8 cellular contexts compared by ENCODE assay signal in genomic region chr21:42002421-42002958, GRCh38. TPM values are rescaled to one million over a fixed set of nuclear protein-coding genes. Genes with fewer than 3 reads are reported as not detected.
A peak's percentile ranks its signal among the peaks of the same experiment; 100 is the strongest.
DNase-seq lines count a peak whose midpoint lies in the region; ATAC-seq and TF ChIP-seq lines count a peak whose summit lies in the region.

No MANE protein-coding gene starts in this region.

- TF ChIP-seq CTCF in smooth muscle cell (IDR thresholded peaks at IDR 0.05; ENCODE audit: borderline replicate concordance, insufficient read depth, poor library complexity, severe bottlenecking) (no peak), coronary artery (IDR thresholded peaks at IDR 0.05) (no peak)

- peaks cover 5% of the 10 kb centered on the region for H3F3A ChIP-seq in smooth muscle cell (ENCODE audit: low read depth)

- H3K4me1 Mint-ChIP-seq in activated naive CD8-positive, alpha-beta T cell treated with anti-CD3 and anti-CD28 coated beads for 36 hours = peaks cover 45% of the 10 kb centered on the region

- peak overlapping the region; percentile 50 for H3K4me2 ChIP-seq in smooth muscle cell

- H3K9me3 ChIP-seq in smooth muscle cell (replicated peaks; ENCODE audit: low read depth) = no peaks in the 10 kb centered on the region

- H4K20me1 ChIP-seq in smooth muscle cell (ENCODE audit: low read depth) = no peaks in the 10 kb centered on the region

- H3K79me2 ChIP-seq in smooth muscle cell (ENCODE audit: low read depth) = peaks cover 44% of the 10 kb centered on the region

- DNase-seq in CD1c-positive myeloid dendritic cell (ENCODE audit: extremely low spot score) = peak; percentile 31
- peak; percentile 98 for DNase-seq in RKO (ENCODE audit: low spot score)
- peak; percentile 75 for DNase-seq in activated naive CD8-positive, alpha-beta T cell treated with anti-CD3 and anti-CD28 coated beads for 36 hours
- no peak for DNase-seq in smooth muscle cell (lab: John Stamatoyannopoulos, UW; ENCODE audit: unreplicated experiment)
- no peak for DNase-seq in GOT3 (lab: John Stamatoyannopoulos, UW)
- no peak for DNase-seq in coronary artery (ENCODE audit: low spot score)
- no peak for DNase-seq in sciatic nerve (ENCODE audit: low spot score)

- H3K4me1 ChIP-seq in smooth muscle cell (ENCODE audit: low read depth) = no peaks in the 10 kb centered on the region

- H3K4me3 Mint-ChIP-seq in activated naive CD8-positive, alpha-beta T cell treated with anti-CD3 and anti-CD28 coated beads for 36 hours = peak overlapping the region; percentile 44

- H3K27ac ChIP-seq in smooth muscle cell (ENCODE audit: low read depth) = peak overlapping the region; percentile 97
- H3K27ac ChIP-seq in coronary artery = no peak overlapping the region

- intact Hi-C loops in sciatic nerve (cut with DNase I) = no loop called here

- H3K9me3 Mint-ChIP-seq in activated naive CD8-positive, alpha-beta T cell treated with anti-CD3 and anti-CD28 coated beads for 36 hours = no peaks in the 10 kb centered on the region

- peak overlapping the region; percentile 73 for H3K9ac ChIP-seq in smooth muscle cell (ENCODE audit: low read depth)

- peaks cover 64% of the 10 kb centered on the region for H3K36me3 Mint-ChIP-seq in activated naive CD8-positive, alpha-beta T cell treated with anti-CD3 and anti-CD28 coated beads for 36 hours

- no peaks in the 10 kb centered on the region for H3K27me3 Mint-ChIP-seq in activated naive CD8-positive, alpha-beta T cell treated with anti-CD3 and anti-CD28 coated beads for 36 hours

- H3K27me3 ChIP-seq in smooth muscle cell (ENCODE audit: low read depth) = no peaks in the 10 kb centered on the region

- peak overlapping the region; percentile 90 for H3K27ac Mint-ChIP-seq in activated naive CD8-positive, alpha-beta T cell treated with anti-CD3 and anti-CD28 coated beads for 36 hours

- H3K4me3 ChIP-seq in smooth muscle cell (no peak overlapping the region), coronary artery (no peak overlapping the region)

- no peaks in the 10 kb centered on the region for H3K36me3 ChIP-seq in smooth muscle cell (ENCODE audit: low read depth)

- peak; percentile 81 for ATAC-seq in GM21529 (IDR thresholded peaks at IDR 0.05; ENCODE audit: unreplicated experiment)
- ATAC-seq in sciatic nerve = no peak

- no peak overlapping the region for H2AFZ ChIP-seq in smooth muscle cell (ENCODE audit: low read depth)

- 31% methylated on average over 14 of the region's 14 CpGs for WGBS in smooth muscle cell (ENCODE audit: low lambda C conversion rate)

RNA-seq across cellular contexts. Expression of gene ZBTB21, which starts 7.7 kb away (rescaled TPM):
- total RNA-seq in activated naive CD8-positive, alpha-beta T cell treated with anti-CD3 and anti-CD28 coated beads for 36 hours = 10 to 100 TPM; 29.6 to 29.7 TPM
- total RNA-seq in smooth muscle cell (22.5 and 24.1 TPM in 2 replicates), sciatic nerve (27.3 TPM)
- 6.2 and 8.4 TPM in 2 replicates for polyA plus RNA-seq in smooth muscle cell

RNA-seq across cellular contexts. Expression of gene C2CD2, which starts 48.7 kb away (rescaled TPM):
- 1 to 10 TPM; 6.3 to 7.6 TPM for total RNA-seq in activated naive CD8-positive, alpha-beta T cell treated with anti-CD3 and anti-CD28 coated beads for 36 hours
- total RNA-seq in smooth muscle cell (6.1 and 6.2 TPM in 2 replicates), sciatic nerve (60.9 TPM)
- 3.4 and 4.2 TPM in 2 replicates for polyA plus RNA-seq in smooth muscle cell

Comparison
In these comparisons a context has a peak if more than half of its experiments do, and no peak if none do; other contexts are left out.
1. DNase-seq: peak in CD1c-positive myeloid dendritic cell (single experiment), RKO (single experiment) and activated naive CD8-positive, alpha-beta T cell treated with anti-CD3 and anti-CD28 coated beads for 36 hours (single experiment); none in smooth muscle cell (single experiment), GOT3 (single experiment), coronary artery (single experiment) and sciatic nerve (single experiment).